Comparison of ENCODE assay signal across 8 cellular contexts in the genomic region with DNA sequence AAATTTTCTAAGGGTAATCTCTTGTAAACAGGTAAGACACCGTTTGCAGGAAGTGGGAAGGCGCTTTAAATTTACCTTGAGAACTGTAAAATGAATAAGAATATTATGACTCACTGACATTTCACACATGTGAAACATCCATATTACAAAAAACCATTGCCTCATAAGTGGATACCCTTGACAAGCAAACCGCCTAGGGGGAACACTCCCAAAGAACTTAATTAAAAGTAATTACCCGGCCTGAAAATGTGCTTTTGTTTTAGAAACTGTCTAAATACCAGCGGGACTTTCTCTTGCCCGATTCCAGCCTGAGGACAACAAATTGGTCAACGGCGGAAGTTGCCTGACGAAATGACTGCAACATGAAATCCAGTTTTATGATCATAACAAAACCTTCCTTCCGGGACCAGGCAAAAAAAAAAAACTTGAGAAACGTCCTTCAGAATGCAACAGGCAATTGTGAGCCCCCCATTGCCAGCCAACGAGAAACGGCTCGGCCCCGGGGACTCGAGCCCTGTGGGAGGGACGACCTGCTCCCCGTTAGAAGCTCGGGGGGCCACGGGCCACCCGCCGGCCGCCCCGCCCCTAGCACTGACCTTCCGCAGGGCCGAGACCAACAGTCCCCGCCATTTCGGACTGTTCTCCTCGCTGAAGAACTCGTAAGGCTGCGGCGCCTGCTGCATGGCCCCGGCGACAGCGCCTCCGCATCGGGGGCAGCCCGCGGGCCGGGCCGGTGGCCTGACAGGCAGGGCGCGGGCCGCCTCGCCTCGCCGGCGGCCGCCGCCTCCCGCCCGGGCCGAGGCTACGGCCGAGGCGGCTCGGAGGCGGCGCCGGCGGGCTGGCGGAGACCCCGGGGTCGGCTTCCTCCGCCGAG. TPM values are rescaled to one million over a fixed set of nuclear protein-coding genes. Genes with fewer than 3 reads are reported as not detected.
A peak's percentile ranks its signal among the peaks of the same experiment; 100 is the strongest.
DNase-seq lines count a peak whose midpoint lies in the region; ATAC-seq and TF ChIP-seq lines count a peak whose summit lies in the region.

No MANE protein-coding gene starts in this region.

- intact Hi-C loops in esophagus squamous epithelium (cut with DNase I), result no loop called here

- WGBS in esophagus squamous epithelium, 2 donors, result 0% methylated on average over 11 of the region's 66 CpGs

- H3K4me3 ChIP-seq in NT2/D1 (ENCODE audit: insufficient read length, low read depth) (peak overlapping the region; percentile 71), esophagus squamous epithelium (peak overlapping the region; percentile 66 to 97 (median 90))

- TF ChIP-seq POLR2A in esophagus squamous epithelium (IDR thresholded peaks at IDR 0.05), result peak in 1 of 4 donors; percentile 9

- H3K9me3 ChIP-seq in NT2/D1 (ENCODE audit: insufficient read depth, low read length) (peaks cover 5% of the 10 kb centered on the region; the same call in 1 of the 2 replicates), esophagus squamous epithelium (no peaks in the 10 kb centered on the region)

- peak overlapping the region; percentile 95 to 100 (median 99) for H3K27ac ChIP-seq in esophagus squamous epithelium

- H3K36me3 ChIP-seq in NT2/D1 (ENCODE audit: insufficient read depth, insufficient read length, low read length), result no peaks in the 10 kb centered on the region
- no peaks in the 10 kb centered on the region for H3K36me3 ChIP-seq in esophagus squamous epithelium

- H3K4me1 ChIP-seq in NT2/D1 (ENCODE audit: insufficient read depth, insufficient read length), result no peaks in the 10 kb centered on the region
- H3K4me1 ChIP-seq in esophagus squamous epithelium, result peaks cover 0 to 64% (median 23%) of the 10 kb centered on the region in 3 donors

- DNase-seq in AML-193 (lab: John Stamatoyannopoulos, UW) (peak; percentile 62 to 71), NT2/D1 (ENCODE audit: low read depth, low spot score) (no peak), esophagus squamous epithelium (lab: John Stamatoyannopoulos, UW) (no peak), myocyte (ENCODE audit: low read depth) (peak; percentile 53), superior temporal gyrus (ENCODE audit: extremely low spot score) (peak; percentile 63)
- DNase-seq in activated T-cell treated with anti-CD3 and anti-CD28 coated beads, Interleukin-2, amount 50 U/mL, for 48 hours, result peak; percentile 64 to 65

- TF ChIP-seq CTCF in esophagus squamous epithelium (IDR thresholded peaks at IDR 0.05), result no peak

- ATAC-seq in GM18907 (IDR thresholded peaks at IDR 0.05; ENCODE audit: unreplicated experiment), result peak; percentile 44
- peak; percentile 27 for ATAC-seq in HG03139 (IDR thresholded peaks at IDR 0.05; ENCODE audit: unreplicated experiment)

- peaks cover 4% of the 10 kb centered on the region for H3K27me3 ChIP-seq in NT2/D1 (ENCODE audit: insufficient read depth, insufficient read length)
- H3K27me3 ChIP-seq in esophagus squamous epithelium, result no peaks in the 10 kb centered on the region

- H3K9ac ChIP-seq in NT2/D1 (ENCODE audit: insufficient read length, low read depth), result peak overlapping the region; percentile 85

RNA-seq across cellular contexts. Expression of gene SOS2, which starts 0.5 kb away (rescaled TPM):
- total RNA-seq in esophagus squamous epithelium (10 to 100 TPM; 13.8 to 29.6 (median 18.6) TPM), myocyte (30.8 and 40.0 TPM in 2 replicates)
- polyA plus RNA-seq in myocyte (2012), result 10.4 TPM

Comparison
In these comparisons a context has a peak if more than half of its experiments do, and no peak if none do; other contexts are left out.
1. DNase-seq: peak in AML-193 (2 of 2), activated T-cell treated with anti-CD3 and anti-CD28 coated beads, Interleukin-2, amount 50 U/mL, for 48 hours (2 of 2), myocyte (single experiment) and superior temporal gyrus (single experiment); none in NT2/D1 (single experiment) and esophagus squamous epithelium (single experiment).